In the genomic region with DNA sequence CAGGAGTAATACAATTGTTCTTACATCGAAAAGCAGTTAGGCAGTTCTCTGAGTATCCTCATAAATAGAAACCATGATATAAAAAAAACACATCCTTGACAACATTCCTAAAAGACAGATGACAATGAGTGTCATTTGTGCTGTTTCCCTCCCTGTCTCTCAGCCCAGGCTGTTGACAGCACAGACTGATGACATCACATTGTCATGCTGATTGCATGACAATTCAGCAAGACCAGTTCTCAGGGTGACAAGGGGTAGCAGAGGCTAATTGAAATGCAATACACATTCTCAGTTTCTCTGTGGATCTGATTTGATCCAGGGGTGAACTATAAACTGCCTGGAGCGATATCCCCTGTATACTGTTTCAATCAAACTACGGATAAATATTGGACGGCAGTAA, we compare ENCODE assay signal across 20 cellular contexts. TPM values are rescaled to one million over a fixed set of nuclear protein-coding genes. Genes with fewer than 3 reads are reported as not detected.
A peak's percentile ranks its signal among the peaks of the same experiment; 100 is the strongest.
DNase-seq lines count a peak whose midpoint lies in the region; ATAC-seq, FAIRE-seq and TF ChIP-seq lines count a peak whose summit lies in the region.
"Had no signal": no experiment of that assay in that cellular context is flagged by ENCODE, and none has a peak within 500 bp of the region (broad histone marks: within the 10 kb centered on the region; RNA-seq: fewer than 3 reads in every experiment).

No MANE protein-coding gene starts in this region.

- no peaks in the 10 kb centered on the region for H4K20me1 ChIP-seq in K562 (replicated peaks; ENCODE audit: control insufficient read depth, insufficient read depth, low read length)
- H4K20me1 ChIP-seq in neural cell (ENCODE audit: insufficient read depth): no peaks in the 10 kb centered on the region

- no peaks in the 10 kb centered on the region for H3K4me1 Mint-ChIP-seq in activated CD4-positive, alpha-beta T cell treated with anti-CD3 and anti-CD28 coated beads, Interleukin-2, amount 10 ng/mL, durations not matched to agents 24 days and 14 days
- H3K4me1 Mint-ChIP-seq: stimulated activated naive CD8-positive, alpha-beta T cell treated with anti-CD3 and anti-CD28 coated beads, Interleukin-15, amount 100 ng/mL, for 72 hours had no signal

- no peaks in the 10 kb centered on the region for H3K9me3 Mint-ChIP-seq in activated CD4-positive, alpha-beta T cell treated with anti-CD3 and anti-CD28 coated beads, Interleukin-2, amount 10 ng/mL, durations not matched to agents 24 days and 14 days

- peaks cover 1% of the 10 kb centered on the region for H3K36me3 Mint-ChIP-seq in activated CD4-positive, alpha-beta T cell treated with anti-CD3 and anti-CD28 coated beads, Interleukin-2, amount 10 ng/mL, durations not matched to agents 24 days and 14 days (ENCODE audit: low read depth)

- peak overlapping the region; percentile 78 for H2AFZ ChIP-seq in K562 (ENCODE audit: low read depth, low read length)
- no peak overlapping the region for H2AFZ ChIP-seq in neural cell (ENCODE audit: low read depth, low read length)

- H3K27ac ChIP-seq in HEK293 (ENCODE audit: extremely low read depth, low read depth, low read length) (no peak overlapping the region), K562 (ENCODE audit: extremely low read depth, low read depth, low read length) (peak overlapping the region; percentile 22; the same call in 2 of the 3 replicates), right cardiac atrium (ENCODE audit: low read length) (peak overlapping the region; percentile 79), neural cell (ENCODE audit: low read length) (peak overlapping the region; percentile 42)
- H3K27ac ChIP-seq: lower lobe of right lung had no signal

- DNase-seq in K562 (ENCODE audit: extremely low read depth in 1 of 4, low spot score in 3 of 4) (peak; percentile 27 to 55 (median 47)), right cardiac atrium (no peak), NCI-H524 (lab: John Stamatoyannopoulos, UW) (no peak)
- DNase-seq in activated CD8-positive, alpha-beta memory T cell treated with anti-CD3 and anti-CD28 coated beads, Interleukin-2, amount 50 U/mL, for 48 hours: no peak
- DNase-seq in activated CD4-positive, alpha-beta T cell treated with anti-CD3 and anti-CD28 coated beads, Interleukin-2, amount 10 ng/mL, durations not matched to agents 24 days and 14 days: no peak
- no peak for DNase-seq in activated CD4-positive, alpha-beta T cell treated with anti-CD3 and anti-CD28 coated beads for 48 hours
- DNase-seq: activated naive CD8-positive, alpha-beta T cell treated with anti-CD3 and anti-CD28 coated beads, Interleukin-2, amount 10 ng/mL, durations not matched to agents 7 days and 5 days; AML-193; cerebellar nuclear complex; glutamatergic neuron; lower lobe of right lung; NCI-H2081 treated with DMSO at 0.1 percent for 48 hours; SHP77 treated with DMSO at 0.1 percent for 48 hours; spleen; stimulated activated naive CD8-positive, alpha-beta T cell treated with anti-CD3 and anti-CD28 coated beads, Interleukin-15, amount 100 ng/mL, for 72 hours; T-helper 2 cell had no signal

- H3K9me1 ChIP-seq in K562 (ENCODE audit: control insufficient read depth, insufficient read depth, low read length): no peaks in the 10 kb centered on the region

- peak; percentile 93 for FAIRE-seq in K562 (lab: Jason Lieb, UNC)
- FAIRE-seq: GM18507, HTR-8/SVneo had no signal

- 58% methylated on average over 4 of the region's 4 CpGs for WGBS in K562 (ENCODE audit: insufficient coverage, low coverage, missing lambda C conversion rate)
- WGBS in right cardiac atrium: 35% methylated on average over 4 of the region's 4 CpGs

- no peaks in the 10 kb centered on the region for H3K9me2 ChIP-seq in neural cell (ENCODE audit: insufficient read depth, low read length)

- peak; percentile 88 for ATAC-seq in K562
- ATAC-seq in right cardiac atrium: peak; percentile 81 to 86
- ATAC-seq: lower lobe of right lung; stimulated activated naive CD8-positive, alpha-beta T cell treated with anti-CD3 and anti-CD28 coated beads, Interleukin-15, amount 100 ng/mL, for 72 hours had no signal

- no peaks in the 10 kb centered on the region for H3K27me3 Mint-ChIP-seq in activated CD4-positive, alpha-beta T cell treated with anti-CD3 and anti-CD28 coated beads, Interleukin-2, amount 10 ng/mL, durations not matched to agents 24 days and 14 days
- H3K27me3 Mint-ChIP-seq: activated naive CD8-positive, alpha-beta T cell treated with anti-CD3 and anti-CD28 coated beads, Interleukin-2, amount 10 ng/mL, durations not matched to agents 7 days and 5 days; stimulated activated naive CD8-positive, alpha-beta T cell treated with anti-CD3 and anti-CD28 coated beads, Interleukin-15, amount 100 ng/mL, for 72 hours had no signal

- no peaks in the 10 kb centered on the region for H3F3A ChIP-seq in neural cell (ENCODE audit: insufficient read depth, low read length, poor library complexity, severe bottlenecking)

- H3K9ac ChIP-seq in K562 (ENCODE audit: insufficient read depth in 1 of 2, low read depth in 2 of 2, low read length in 2 of 2): no peak overlapping the region; a peak in 1 of 4 replicates
- peak overlapping the region; percentile 27 for H3K9ac ChIP-seq in neural cell (ENCODE audit: low read length)

- H3K36me3 ChIP-seq in HEK293 (ENCODE audit: control insufficient read depth in 2 of 2, insufficient read depth in 1 of 2, low read length in 2 of 2): no peaks in the 10 kb centered on the region
- no peaks in the 10 kb centered on the region for H3K36me3 ChIP-seq in K562 (ENCODE audit: control insufficient read depth, insufficient read depth, low read length)
- no peaks in the 10 kb centered on the region for H3K36me3 ChIP-seq in neural cell (ENCODE audit: insufficient read depth, low read length)
- H3K36me3 ChIP-seq: lower lobe of right lung had no signal

- H3K27ac Mint-ChIP-seq in activated CD4-positive, alpha-beta T cell treated with anti-CD3 and anti-CD28 coated beads, Interleukin-2, amount 10 ng/mL, durations not matched to agents 24 days and 14 days: no peak overlapping the region

- no peaks in the 10 kb centered on the region for H3K4me1 ChIP-seq in HEK293 (ENCODE audit: control insufficient read depth, insufficient read depth, low read length)
- peaks cover 5 to 6% of the 10 kb centered on the region in 2 experiments; a peak in 4 of 5 replicates for H3K4me1 ChIP-seq in K562 (replicated peaks in 1 of 2; ENCODE audit: control insufficient read depth in 2 of 2, insufficient read depth in 2 of 2, low read length in 2 of 2)
- H3K4me1 ChIP-seq in right cardiac atrium (ENCODE audit: control insufficient read depth, insufficient read depth, low read length): no peaks in the 10 kb centered on the region
- H3K4me1 ChIP-seq: lower lobe of right lung, spleen had no signal

- H3K4me3 ChIP-seq in HEK293 (ENCODE audit: low read depth, low read length): no peak overlapping the region
- H3K4me3 ChIP-seq in K562: no peak overlapping the region
- H3K4me3 ChIP-seq in right cardiac atrium (ENCODE audit: low read length): no peak overlapping the region
- H3K4me3 ChIP-seq in neural cell (ENCODE audit: low read length): peak overlapping the region; percentile 2
- H3K4me3 ChIP-seq: lower lobe of right lung, spleen had no signal

- TF ChIP-seq POLR2A in K562 (conservative IDR thresholded peaks at IDR 0.05): no peak

- H3K79me2 ChIP-seq in K562 (ENCODE audit: control insufficient read depth, insufficient read depth, low read length) (no peaks in the 10 kb centered on the region), neural cell (replicated peaks; ENCODE audit: insufficient read depth, low read length) (no peaks in the 10 kb centered on the region)

- POLR2A ChIA-PET in HEK293 (lab: Yijun Ruan, JAX): no interaction called here
- POLR2A ChIA-PET in K562 (lab: Yijun Ruan, JAX): no interaction called here

- no peak for TF ChIP-seq EP300 in K562 (IDR thresholded peaks at IDR 0.05; ENCODE audit: low read length)
- peak; percentile 98 for TF ChIP-seq EP300 in neural cell (conservative IDR thresholded peaks at IDR 0.05; ENCODE audit: poor library complexity, severe bottlenecking)

- intact Hi-C loops in K562 (cut with micrococcal nuclease): no loop called here
- intact Hi-C loops in right cardiac atrium (cut with DNase I): no loop called here
- intact Hi-C loops in activated CD4-positive, alpha-beta T cell treated with anti-CD3 and anti-CD28 coated beads, Interleukin-2, amount 10 ng/mL, durations not matched to agents 24 days and 14 days (cut with micrococcal nuclease): no loop called here

- BruUV-seq in K562 (replicated peaks; lab: Mats Ljungman, UMichigan): no TSS peak

- H3K27me3 ChIP-seq in K562 (ENCODE audit: control insufficient read depth in 2 of 2, insufficient read depth in 2 of 2, low read length in 2 of 2) (no peaks in the 10 kb centered on the region), right cardiac atrium (ENCODE audit: control insufficient read depth, insufficient read depth) (no peaks in the 10 kb centered on the region), neural cell (ENCODE audit: insufficient read depth, low read depth, low read length) (no peaks in the 10 kb centered on the region)
- H3K27me3 ChIP-seq: spleen had no signal

- no peak for TF ChIP-seq CTCF in HEK293 (tag by site-specific recombination; IDR thresholded peaks at IDR 0.05)
- TF ChIP-seq CTCF in K562 (IDR thresholded peaks at IDR 0.05 in 2 of 3, conservative IDR thresholded peaks at IDR 0.05 in 1 of 3; ENCODE audit: insufficient read depth in 2 of 3, low read depth in 1 of 3, low read length in 3 of 3): no peak
- TF ChIP-seq CTCF in neural cell (IDR thresholded peaks at IDR 0.05; ENCODE audit: poor library complexity, severe bottlenecking): no peak

- H3K4me3 Mint-ChIP-seq in activated CD4-positive, alpha-beta T cell treated with anti-CD3 and anti-CD28 coated beads, Interleukin-2, amount 10 ng/mL, durations not matched to agents 24 days and 14 days: no peak overlapping the region
- H3K4me3 Mint-ChIP-seq: activated naive CD8-positive, alpha-beta T cell treated with anti-CD3 and anti-CD28 coated beads, Interleukin-2, amount 10 ng/mL, durations not matched to agents 7 days and 5 days; stimulated activated naive CD8-positive, alpha-beta T cell treated with anti-CD3 and anti-CD28 coated beads, Interleukin-15, amount 100 ng/mL, for 72 hours had no signal

- in situ Hi-C loops in K562 (cut with MboI): no loop called here

- H3K4me2 ChIP-seq in K562 (ENCODE audit: insufficient read depth, low read length): no peak overlapping the region
- H3K4me2 ChIP-seq in neural cell (ENCODE audit: low read length): peak overlapping the region; percentile 13

- TF ChIP-seq RAD21 in K562 (CRISPR knock-in tag; conservative IDR thresholded peaks at IDR 0.05 in 1 of 2, IDR thresholded peaks at IDR 0.05 in 1 of 2) (no peak), neural cell (conservative IDR thresholded peaks at IDR 0.05) (peak; percentile 23)

- H3K9me3 ChIP-seq in HEK293 (ENCODE audit: control insufficient read depth, insufficient read depth, low read depth, low read length): no peaks in the 10 kb centered on the region
- no peaks in the 10 kb centered on the region for H3K9me3 ChIP-seq in K562 (replicated peaks; ENCODE audit: control insufficient read depth, insufficient read depth, low read depth, low read length)
- no peaks in the 10 kb centered on the region for H3K9me3 ChIP-seq in right cardiac atrium (ENCODE audit: control insufficient read depth, low read length)
- H3K9me3 ChIP-seq in neural cell (ENCODE audit: low read length): no peaks in the 10 kb centered on the region
- H3K9me3 ChIP-seq: lower lobe of right lung had no signal

- CTCF ChIA-PET in HEK293 (lab: Yijun Ruan, JAX): no interaction called here
- CTCF ChIA-PET in K562 (lab: Yijun Ruan, JAX; ENCODE audit: low intra/inter-chr PET ratio): no interaction called here

RNA-seq across cellular contexts. Expression of a gene that starts 16.9 kb away (rescaled TPM):
- total RNA-seq in K562 (2011; cell fraction: chromatin; rRNA removed; ENCODE audit: low replicate concordance): 31.5 and 93.7 TPM in 2 replicates
- total RNA-seq in K562 (2011; cell fraction: nucleolus; rRNA removed): 17.1 and 19.3 TPM in 2 replicates
- total RNA-seq in K562 (2011; cell fraction: nucleoplasm; rRNA removed): 43.2 and 52.5 TPM in 2 replicates
- total RNA-seq in K562 (2014; rRNA removed) (18.1 and 20.0 TPM in 2 replicates), K562 (2014; rRNA removed; fragmentation: Illumina TruSeq; extraction: Trizol) (59.3 and 68.7 TPM in 2 replicates), K562 (2015; rRNA removed; fragmentation: Illumina TruSeq; extraction: Trizol) (61.0 and 65.8 TPM in 2 replicates), K562 (2021) (91.9 and 95.4 TPM in 2 replicates), right cardiac atrium (100 to 1,000 TPM; 186 to 284 (median 246) TPM)
- polyA plus RNA-seq in K562 (2011; rRNA removed) (35.4 and 45.3 TPM in 2 replicates), K562 (2014; fragmentation: Illumina TruSeq; extraction: Trizol) (113 and 128 TPM in 2 replicates), K562 (2014; fragmentation: Nextera tagmentation; extraction: Ambion mirVana) (100 to 1,000 TPM; 178 to 184 TPM), K562 (2014; rRNA removed) (76.8 and 78.9 TPM in 2 replicates), right cardiac atrium (367 TPM), neural cell (66.7 and 88.0 TPM in 2 replicates)
- polyA plus RNA-seq in K562 (2011; cell fraction: cytosol; rRNA removed): 15.7 and 19.3 TPM in 2 replicates
- 26.0 and 40.1 TPM in 2 replicates for polyA plus RNA-seq in K562 (2011; cell fraction: nucleus; rRNA removed)
- polyA plus RNA-seq in K562 (2012): 104 and 159 TPM in 2 replicates
- polyA minus RNA-seq in K562 (2011; rRNA and poly(A)+ RNA removed): 11.8 and 17.7 TPM in 2 replicates
- polyA minus RNA-seq in K562 (2011; cell fraction: cytosol; rRNA and poly(A)+ RNA removed): 14.3 and 22.0 TPM in 2 replicates
- polyA minus RNA-seq in K562 (2011; cell fraction: nucleus; rRNA and poly(A)+ RNA removed): 12.1 and 23.9 TPM in 2 replicates
- 45.8 and 61.8 TPM in 2 replicates for polyA minus RNA-seq in neural cell
- total RNA-seq in activated CD4-positive, alpha-beta T cell treated with anti-CD3 and anti-CD28 coated beads, Interleukin-2, amount 10 ng/mL, durations not matched to agents 24 days and 14 days: 46.1 and 47.7 TPM in 2 replicates

Comparison
In these comparisons a context has a peak if more than half of its experiments do, and no peak if none do; other contexts are left out.
1. DNase-seq: peak in K562 (4 of 4); none in right cardiac atrium (0 of 3), activated CD8-positive, alpha-beta memory T cell treated with anti-CD3 and anti-CD28 coated beads, Interleukin-2, amount 50 U/mL, for 48 hours (single experiment), activated CD4-positive, alpha-beta T cell treated with anti-CD3 and anti-CD28 coated beads, Interleukin-2, amount 10 ng/mL, durations not matched to agents 24 days and 14 days (single experiment), activated CD4-positive, alpha-beta T cell treated with anti-CD3 and anti-CD28 coated beads for 48 hours (single experiment) and NCI-H524 (0 of 2).